17 cellular contexts compared by ENCODE assay signal in the genomic region with DNA sequence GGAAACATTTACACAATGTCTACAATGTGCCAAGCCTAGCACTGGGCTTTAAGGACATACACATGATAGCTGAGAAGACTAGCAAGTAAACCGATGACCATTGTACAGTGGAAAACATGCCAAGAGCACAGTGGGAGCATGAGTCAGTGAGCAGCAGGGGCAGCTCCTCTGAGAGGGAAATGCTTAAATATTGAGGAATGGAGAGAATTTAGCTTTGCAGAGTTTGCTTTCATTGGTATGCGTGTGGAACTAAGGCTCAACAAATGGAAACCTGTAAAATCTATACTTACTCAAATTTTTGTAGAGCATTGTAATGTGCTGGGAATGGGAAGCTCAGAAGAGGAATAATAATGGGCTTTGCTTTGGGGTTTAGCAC.
DNase-seq lines count a peak whose midpoint lies in the region; TF ChIP-seq lines count a peak whose summit lies in the region.
"Had no signal": no experiment of that assay in that cellular context is flagged by ENCODE, and none has a peak within 500 bp of the region (broad histone marks: within the 10 kb centered on the region; RNA-seq: fewer than 3 reads in every experiment).

No MANE protein-coding gene starts in this region.

- no peaks in the 10 kb centered on the region for H3K9me3 ChIP-seq in endodermal cell (ENCODE audit: control insufficient read depth, low read length)
- H3K9me3 ChIP-seq in H9 (ENCODE audit: control insufficient read depth, low read depth, low read length) = no peaks in the 10 kb centered on the region
- no peaks in the 10 kb centered on the region for H3K9me3 ChIP-seq in ovary
- H3K9me3 ChIP-seq: esophagus squamous epithelium, suprapubic skin had no signal

- no peak for TF ChIP-seq EP300 in ovary (IDR thresholded peaks at IDR 0.05)

- H3K4me3 ChIP-seq in ACC112 (ENCODE audit: low read depth, low read length) (peak overlapping the region; percentile 49; the same call in 1 of the 2 replicates), H7 (ENCODE audit: insufficient read depth, low read depth, low read length) (no peak overlapping the region), endodermal cell (ENCODE audit: low read length) (no peak overlapping the region), ovary (no peak overlapping the region)
- H3K4me3 ChIP-seq: coronary artery, esophagus squamous epithelium, skin epidermis, suprapubic skin had no signal

- H3K9me3 Mint-ChIP-seq in HFFc6 (no peaks in the 10 kb centered on the region), brain (peaks cover 0 to 2% (median 0%) of the 10 kb centered on the region in 5 experiments), endodermal cell (no peaks in the 10 kb centered on the region), H9 (no peaks in the 10 kb centered on the region)
- H3K9me3 Mint-ChIP-seq: activated naive CD4-positive, alpha-beta T cell treated with anti-CD3 and anti-CD28 coated beads, Interleukin-2, amount 50 U/mL, for 24 hours had no signal

- no peak overlapping the region for H4K8ac ChIP-seq in H9 (replicated peaks; ENCODE audit: insufficient read length, low read depth, low read length)

- H3K23ac ChIP-seq in H9 (ENCODE audit: insufficient read length, low read depth, low read length) = no peak overlapping the region

- H3K79me2 ChIP-seq in ACC112 (ENCODE audit: control insufficient read depth, insufficient read depth, low read length, unreplicated experiment) = no peaks in the 10 kb centered on the region
- H3K79me2 ChIP-seq in H9 (ENCODE audit: insufficient read depth, low read length) = no peaks in the 10 kb centered on the region

- no peaks in the 10 kb centered on the region for H4K20me1 ChIP-seq in H9 (ENCODE audit: control insufficient read depth, insufficient read depth, insufficient read length)

- no peak overlapping the region for H3K18ac ChIP-seq in H9 (ENCODE audit: insufficient read length, low read depth, low read length)

- no peak overlapping the region for H3K56ac ChIP-seq in H9 (ENCODE audit: insufficient read length, low read depth, low read length)

- H3K4me1 Mint-ChIP-seq in HFFc6 (ENCODE audit: low read depth) (peaks cover 78% of the 10 kb centered on the region), brain (peaks cover 53% of the 10 kb centered on the region), endodermal cell (peaks cover 3% of the 10 kb centered on the region), H9 (peaks cover 37 to 46% of the 10 kb centered on the region in 2 experiments)
- H3K4me1 Mint-ChIP-seq: activated naive CD4-positive, alpha-beta T cell treated with anti-CD3 and anti-CD28 coated beads, Interleukin-2, amount 50 U/mL, for 24 hours had no signal

- TF ChIP-seq POLR2A in ovary (IDR thresholded peaks at IDR 0.05) = no peak

- no peak overlapping the region for H4K5ac ChIP-seq in H9 (ENCODE audit: insufficient read length, low read depth, low read length)

- H2BK15ac ChIP-seq in H9 (ENCODE audit: low read depth, low read length) = no peak overlapping the region

- no peak overlapping the region for H2AK5ac ChIP-seq in H9 (ENCODE audit: insufficient read length, low read length)

- H2BK20ac ChIP-seq in H9 (ENCODE audit: low read depth, low read length, poor library complexity, severe bottlenecking) = no peak overlapping the region

- no peak overlapping the region for H3T11ph ChIP-seq in H9 (ENCODE audit: low read length)

- H3K27me3 ChIP-seq in ACC112 (ENCODE audit: insufficient read depth, low read length) (no peaks in the 10 kb centered on the region), H7 (ENCODE audit: control insufficient read depth, insufficient read depth, low read length) (no peaks in the 10 kb centered on the region), endodermal cell (ENCODE audit: control insufficient read depth, insufficient read depth, low read length, poor library complexity, severe bottlenecking) (no peaks in the 10 kb centered on the region), H9 (ENCODE audit: insufficient read depth, low read length) (no peaks in the 10 kb centered on the region), ovary (no peaks in the 10 kb centered on the region)

- H3K36me3 ChIP-seq in ACC112 (ENCODE audit: insufficient read depth, low read length) = no peaks in the 10 kb centered on the region
- H3K36me3 ChIP-seq in H7 (replicated peaks; ENCODE audit: control insufficient read depth, insufficient read depth, low read length) = no peaks in the 10 kb centered on the region
- H3K36me3 ChIP-seq in endodermal cell (ENCODE audit: control insufficient read depth, insufficient read depth, low read length) = no peaks in the 10 kb centered on the region
- no peaks in the 10 kb centered on the region for H3K36me3 ChIP-seq in ovary
- H3K36me3 ChIP-seq: esophagus squamous epithelium, suprapubic skin had no signal

- no peak overlapping the region for H2BK120ac ChIP-seq in H9 (ENCODE audit: low read depth, low read length, poor library complexity, severe bottlenecking)

- H3K4me3 Mint-ChIP-seq in HFFc6 (peak overlapping the region; percentile 83), brain (no peak overlapping the region), endodermal cell (no peak overlapping the region), H9 (no peak overlapping the region)
- H3K4me3 Mint-ChIP-seq: activated naive CD4-positive, alpha-beta T cell treated with anti-CD3 and anti-CD28 coated beads, Interleukin-2, amount 50 U/mL, for 24 hours had no signal

- H3K27ac Mint-ChIP-seq in HFFc6 (peak overlapping the region; percentile 94), brain (peak overlapping the region in 3 of 5 experiments; percentile 4 to 77 (median 23)), endodermal cell (no peak overlapping the region), H9 (no peak overlapping the region)
- H3K27ac Mint-ChIP-seq: activated naive CD4-positive, alpha-beta T cell treated with anti-CD3 and anti-CD28 coated beads, Interleukin-2, amount 50 U/mL, for 24 hours had no signal

- no peak overlapping the region for H4K91ac ChIP-seq in H9 (ENCODE audit: insufficient read length, low read depth, low read length)

- H3K79me1 ChIP-seq in H9 (ENCODE audit: insufficient read depth, low read depth, low read length, poor library complexity, severe bottlenecking) = no peaks in the 10 kb centered on the region

- peak overlapping the region; percentile 74 for H3K27ac ChIP-seq in ACC112 (ENCODE audit: low read depth, low read length)
- H3K27ac ChIP-seq in endodermal cell (ENCODE audit: low read depth, low read length) = no peak overlapping the region
- H3K27ac ChIP-seq in H9 (ENCODE audit: insufficient read length, low read depth, low read length) = no peak overlapping the region
- H3K27ac ChIP-seq in ovary = no peak overlapping the region
- H3K27ac ChIP-seq: coronary artery, esophagus squamous epithelium, skin epidermis, suprapubic skin had no signal

- H3K23me2 ChIP-seq in H9 (ENCODE audit: insufficient read length, low read depth, low read length, poor library complexity, severe bottlenecking) = no peaks in the 10 kb centered on the region

- H3K4me2 ChIP-seq in H9 (ENCODE audit: insufficient read depth, insufficient read length, low read length) = no peak overlapping the region

- H3K9ac ChIP-seq in endodermal cell (ENCODE audit: extremely low read depth, low read length, poor library complexity, severe bottlenecking) (no peak overlapping the region), H9 (ENCODE audit: extremely low read depth, insufficient read length, low read length) (no peak overlapping the region)

- no peak overlapping the region for H2BK5ac ChIP-seq in H9 (ENCODE audit: insufficient read length, low read length)

- H3K27me3 Mint-ChIP-seq in HFFc6 (ENCODE audit: insufficient read depth) (no peaks in the 10 kb centered on the region; the same call in 1 of the 2 replicates), brain (peaks cover 3% of the 10 kb centered on the region), endodermal cell (ENCODE audit: insufficient read depth) (peaks cover 2% of the 10 kb centered on the region), H9 (ENCODE audit: low read depth) (no peaks in the 10 kb centered on the region; the same call in 1 of the 2 replicates)

- H3K4me1 ChIP-seq in ACC112 (ENCODE audit: control insufficient read depth, insufficient read depth, low read length, unreplicated experiment) (peaks cover 29% of the 10 kb centered on the region), endodermal cell (ENCODE audit: control insufficient read depth, insufficient read depth, low read length) (no peaks in the 10 kb centered on the region), H9 (ENCODE audit: insufficient read depth, low read length) (peaks cover 7% of the 10 kb centered on the region; the same call in 1 of the 2 replicates), ovary (ENCODE audit: insufficient read depth) (no peaks in the 10 kb centered on the region)
- H3K4me1 ChIP-seq: esophagus squamous epithelium, suprapubic skin had no signal

- WGBS in endodermal cell (ENCODE audit: insufficient coverage in 1 of 2, insufficient read length in 1 of 2), 2 experiments = 73 to 93% methylated on average over 1 to 2 of the region's 2 CpGs
- no CpG with 5 or more reads among the region's 2 CpGs for WGBS in H9 (ENCODE audit: extremely low coverage, insufficient read length, low lambda C conversion rate)
- WGBS in ovary, 3 donors = 40 to 49% (median 46%) methylated on average over 2 of the region's 2 CpGs

- DNase-seq in HFFc6 (peak; percentile 87), kidney tubule cell (ENCODE audit: low spot score) (peak; percentile 23), H7 (no peak), endodermal cell (no peak), H9 (no peak), ovary (no peak)
- DNase-seq: activated CD4-positive, CD25-positive, alpha-beta regulatory T cell; activated CD8-positive, alpha-beta memory T cell treated with anti-CD3 and anti-CD28 coated beads, Interleukin-2, amount 50 U/mL, for 48 hours; esophagus squamous epithelium; mammary epithelial cell; NCI-H1092 treated with DMSO at 0.1 percent for 48 hours had no signal

- TF ChIP-seq CTCF in HFFc6 (IDR thresholded peaks at IDR 0.05) = no peak
- no peak for TF ChIP-seq CTCF in brain (conservative IDR thresholded peaks at IDR 0.05)
- no peak for TF ChIP-seq CTCF in endodermal cell (conservative IDR thresholded peaks at IDR 0.05)
- no peak for TF ChIP-seq CTCF in H9 (conservative IDR thresholded peaks at IDR 0.05)
- no peak for TF ChIP-seq CTCF in ovary (IDR thresholded peaks at IDR 0.05)

- H3K36me3 Mint-ChIP-seq in HFFc6 (ENCODE audit: low read depth) (peaks cover 14% of the 10 kb centered on the region; the same call in 1 of the 2 replicates), brain (no peaks in the 10 kb centered on the region), endodermal cell (ENCODE audit: low read depth) (no peaks in the 10 kb centered on the region), H9 (ENCODE audit: insufficient read depth in 1 of 3, low read depth in 3 of 3) (no peaks in the 10 kb centered on the region)
- H3K36me3 Mint-ChIP-seq: activated naive CD4-positive, alpha-beta T cell treated with anti-CD3 and anti-CD28 coated beads, Interleukin-2, amount 50 U/mL, for 24 hours had no signal

- H2AFZ ChIP-seq in ACC112 (ENCODE audit: low read length, unreplicated experiment) (no peak overlapping the region), H9 (ENCODE audit: low read length) (no peak overlapping the region)

- H3K4ac ChIP-seq in H9 (ENCODE audit: low read depth, low read length) = no peak overlapping the region

- intact Hi-C loops in ovary (cut with DNase I) = no loop called here

- H2BK12ac ChIP-seq in H9 (ENCODE audit: insufficient read length, low read depth, low read length) = no peak overlapping the region

- no peak overlapping the region for H3K14ac ChIP-seq in H9 (ENCODE audit: insufficient read depth, low read length)

Comparison
In these comparisons a context has a peak if more than half of its experiments do, and no peak if none do; other contexts are left out.
1. DNase-seq: peak in HFFc6 (single experiment) and kidney tubule cell (single experiment); none in H7 (single experiment), endodermal cell (single experiment), H9 (single experiment) and ovary (0 of 5).
2. H3K27ac Mint-ChIP-seq: peak in HFFc6 (single experiment) and brain (3 of 5); none in endodermal cell (single experiment) and H9 (0 of 3).